In the genomic region with DNA sequence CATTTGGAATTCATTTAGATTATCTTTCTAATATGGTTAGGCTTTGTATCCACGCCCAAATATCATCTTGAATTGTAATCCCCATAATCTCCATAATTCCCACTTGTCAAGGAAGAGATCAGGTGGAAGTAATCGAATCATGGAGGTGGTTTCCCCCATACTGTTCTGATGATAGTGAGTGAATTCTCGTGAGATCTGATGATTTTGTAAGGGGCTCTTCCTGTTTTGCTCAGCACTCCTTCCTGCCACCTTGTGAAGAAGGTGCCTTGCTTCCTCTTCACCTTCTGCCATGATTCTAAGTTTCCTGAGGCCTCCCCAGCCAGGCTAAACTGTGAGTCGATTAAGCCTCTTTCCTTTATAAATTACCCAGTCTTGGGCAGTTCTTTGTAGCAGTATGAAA, we compare ENCODE assay signal across 17 cellular contexts.
DNase-seq lines count a peak whose midpoint lies in the region; ATAC-seq, FAIRE-seq and TF ChIP-seq lines count a peak whose summit lies in the region.
"Had no signal": no experiment of that assay in that cellular context is flagged by ENCODE, and none has a peak within 500 bp of the region (broad histone marks: within the 10 kb centered on the region; RNA-seq: fewer than 3 reads in every experiment).

No MANE protein-coding gene starts in this region.

- no peak overlapping the region; the same call in 1 of the 2 replicates for H3K4me2 ChIP-seq in OCI-LY1 (ENCODE audit: low read length)
- no peak overlapping the region for H3K4me2 ChIP-seq in GM12878 (ENCODE audit: control insufficient read depth, insufficient read depth)
- H3K4me2 ChIP-seq: BLaER1 had no signal

- in situ Hi-C loops in GM12878 (cut with MboI) (no loop called here), GM13977 (cut with MboI; ENCODE audit: low pct_unique_long_range_greater_than_20kb, low sequenced_read_pairs, unreplicated experiment) (no loop called here), G401 (cut with HindIII; ENCODE audit: low sequenced_read_pairs) (no loop called here)

- TF ChIP-seq POLR2A in GM12878 (IDR thresholded peaks at IDR 0.05; ENCODE audit: low read depth, low read length), result no peak

- H3K9me3 ChIP-seq in OCI-LY1 (ENCODE audit: low read length), result no peaks in the 10 kb centered on the region
- no peaks in the 10 kb centered on the region for H3K9me3 ChIP-seq in GM12878 (replicated peaks; ENCODE audit: control insufficient read depth, insufficient read depth, low read length)
- H3K9me3 ChIP-seq: BLaER1 had no signal

- RAD21 ChIA-PET in GM12878 (lab: Charles Lee; ENCODE audit: unreplicated experiment), result no interaction called here

- BruUV-seq in GM12878 (replicated peaks; lab: Mats Ljungman, UMichigan), result no TSS peak

- H3K9ac ChIP-seq in OCI-LY1 (ENCODE audit: low read length) (no peak overlapping the region), GM12878 (ENCODE audit: control insufficient read depth, insufficient read depth, low read length) (no peak overlapping the region)
- H3K9ac ChIP-seq: BLaER1, GM23248 had no signal

- no peak overlapping the region for H3K4me3 ChIP-seq in OCI-LY1 (ENCODE audit: low read depth, low read length, poor library complexity, severe bottlenecking)
- H3K4me3 ChIP-seq in GM12878, result no peak overlapping the region
- H3K4me3 ChIP-seq: BLaER1, GM23248, K562 had no signal

- CTCF ChIA-PET in GM12878 (lab: Yijun Ruan, JAX), result no interaction called here

- H3K36me3 ChIP-seq in OCI-LY1 (ENCODE audit: insufficient read depth, low read length) (no peaks in the 10 kb centered on the region), GM12878 (ENCODE audit: control insufficient read depth in 2 of 2, insufficient read depth in 2 of 2, low read length in 1 of 2) (no peaks in the 10 kb centered on the region)
- H3K36me3 ChIP-seq: BLaER1 had no signal

- no peaks in the 10 kb centered on the region for H3K9me2 ChIP-seq in OCI-LY1 (ENCODE audit: low read depth, low read length)

- SMC1A ChIA-PET in GM12878 (lab: Charles Lee; ENCODE audit: uncharacterized antibody, unreplicated experiment), result interaction anchor here (1.5 kb wide), 1 partner anchor 19 kb away, joined by 3 read pairs; no protein-coding TSS in a partner anchor

- 32% methylated on average over 4 of the region's 4 CpGs for WGBS in GM12878 (ENCODE audit: insufficient coverage, insufficient replicate concordance, low lambda C conversion rate, missing lambda C conversion rate)

- FAIRE-seq in D721Med (lab: Jason Lieb, UNC), result peak; percentile 86
- no peak for FAIRE-seq in GM12878 (lab: Jason Lieb, UNC)
- FAIRE-seq: K562 had no signal

- no peaks in the 10 kb centered on the region for H3K4me1 ChIP-seq in OCI-LY1 (ENCODE audit: insufficient read depth, low read length, severe bottlenecking)
- H3K4me1 ChIP-seq in GM12878 (ENCODE audit: control insufficient read depth, insufficient read depth, low read length), result no peaks in the 10 kb centered on the region
- H3K4me1 ChIP-seq: BLaER1 had no signal

- no peaks in the 10 kb centered on the region for H3F3A ChIP-seq in OCI-LY1 (ENCODE audit: insufficient read depth, low read length)

- POLR2A ChIA-PET in GM12878 (lab: Charles Lee), result no interaction called here

- peak; percentile 29 for ATAC-seq in HG02798 (IDR thresholded peaks at IDR 0.05; ENCODE audit: poor library complexity, unreplicated experiment)
- ATAC-seq in GM12878, result peak; percentile 75
- ATAC-seq: K562 had no signal

- H3K27ac ChIP-seq in OCI-LY1 (ENCODE audit: low read depth, low read length, poor library complexity, severe bottlenecking) (no peak overlapping the region), GM12878 (ENCODE audit: control insufficient read depth, insufficient read depth) (no peak overlapping the region)
- H3K27ac ChIP-seq: BLaER1, GM23248 had no signal

- no peaks in the 10 kb centered on the region for H4K20me1 ChIP-seq in OCI-LY1 (ENCODE audit: insufficient read depth, low read length)
- H4K20me1 ChIP-seq in GM12878 (ENCODE audit: control insufficient read depth, insufficient read depth), result no peaks in the 10 kb centered on the region
- H4K20me1 ChIP-seq: BLaER1 had no signal

- H2AFZ ChIP-seq in OCI-LY1 (ENCODE audit: low read length), result peak overlapping the region; percentile 55; the same call in 1 of the 2 replicates
- no peak overlapping the region for H2AFZ ChIP-seq in GM12878 (ENCODE audit: control insufficient read depth, low read depth, low read length)
- H2AFZ ChIP-seq: GM23248 had no signal

- no peak for TF ChIP-seq CTCF in D721Med (IDR thresholded peaks at IDR 0.05; ENCODE audit: insufficient read depth, missing control alignments)
- TF ChIP-seq CTCF in OCI-LY1 (IDR thresholded peaks at IDR 0.05; ENCODE audit: low read length), result no peak
- no peak for TF ChIP-seq CTCF in GM12878 (IDR thresholded peaks at IDR 0.05 in 2 of 3, conservative IDR thresholded peaks at IDR 0.05 in 1 of 3; ENCODE audit: control insufficient read depth in 2 of 3, extremely low read depth in 1 of 3, insufficient read depth in 1 of 3, low read depth in 3 of 3, low read length in 3 of 3)
- TF ChIP-seq CTCF in GM13977 (IDR thresholded peaks at IDR 0.05; ENCODE audit: extremely low read depth, insufficient read depth, missing control alignments), result no peak

- intact Hi-C loops in GM12878 (cut with micrococcal nuclease; ENCODE audit: unreplicated experiment), result no loop called here

- TF ChIP-seq RAD21 in GM12878 (IDR thresholded peaks at IDR 0.05; ENCODE audit: insufficient read depth, low read depth, low read length), result no peak

- DNase-seq in D721Med (ENCODE audit: insufficient read length, low spot score), result no peak
- no peak for DNase-seq in GM12878 (ENCODE audit: low read depth, low spot score)
- no peak for DNase-seq in epidermal melanocyte (ENCODE audit: insufficient read length, low spot score)
- DNase-seq in CD1c-positive myeloid dendritic cell (ENCODE audit: extremely low spot score), result no peak
- DNase-seq in GM13977 (ENCODE audit: low spot score), result no peak
- DNase-seq in G401 (ENCODE audit: low spot score), result no peak
- DNase-seq: 8988T; AML-193; CD4-positive, CD25-positive, alpha-beta regulatory T cell; DMS 273 treated with DMSO at 0.1 percent for 48 hours; DMS79; GM23248; H9 had no signal

- H3K27me3 ChIP-seq in OCI-LY1 (ENCODE audit: insufficient read depth, low read length) (no peaks in the 10 kb centered on the region), GM12878 (replicated peaks in 1 of 2; ENCODE audit: control insufficient read depth in 2 of 2, insufficient read depth in 2 of 2, low read length in 1 of 2) (no peaks in the 10 kb centered on the region)
- H3K27me3 ChIP-seq: BLaER1 had no signal

- no peak for TF ChIP-seq EP300 in GM12878 (IDR thresholded peaks at IDR 0.05; ENCODE audit: borderline replicate concordance in 1 of 2, control insufficient read depth in 1 of 2, low read depth in 2 of 2, low read length in 2 of 2)

- H3K79me2 ChIP-seq in OCI-LY1 (ENCODE audit: insufficient read depth, low read length) (no peaks in the 10 kb centered on the region), GM12878 (ENCODE audit: control insufficient read depth, insufficient read depth, low read length) (no peaks in the 10 kb centered on the region)

TF ChIP-seq in GM12878, 131 proteins besides CTCF, POLR2A, EP300 and RAD21 (continues in another document):
- TF ChIP-seq, protein P1, sequence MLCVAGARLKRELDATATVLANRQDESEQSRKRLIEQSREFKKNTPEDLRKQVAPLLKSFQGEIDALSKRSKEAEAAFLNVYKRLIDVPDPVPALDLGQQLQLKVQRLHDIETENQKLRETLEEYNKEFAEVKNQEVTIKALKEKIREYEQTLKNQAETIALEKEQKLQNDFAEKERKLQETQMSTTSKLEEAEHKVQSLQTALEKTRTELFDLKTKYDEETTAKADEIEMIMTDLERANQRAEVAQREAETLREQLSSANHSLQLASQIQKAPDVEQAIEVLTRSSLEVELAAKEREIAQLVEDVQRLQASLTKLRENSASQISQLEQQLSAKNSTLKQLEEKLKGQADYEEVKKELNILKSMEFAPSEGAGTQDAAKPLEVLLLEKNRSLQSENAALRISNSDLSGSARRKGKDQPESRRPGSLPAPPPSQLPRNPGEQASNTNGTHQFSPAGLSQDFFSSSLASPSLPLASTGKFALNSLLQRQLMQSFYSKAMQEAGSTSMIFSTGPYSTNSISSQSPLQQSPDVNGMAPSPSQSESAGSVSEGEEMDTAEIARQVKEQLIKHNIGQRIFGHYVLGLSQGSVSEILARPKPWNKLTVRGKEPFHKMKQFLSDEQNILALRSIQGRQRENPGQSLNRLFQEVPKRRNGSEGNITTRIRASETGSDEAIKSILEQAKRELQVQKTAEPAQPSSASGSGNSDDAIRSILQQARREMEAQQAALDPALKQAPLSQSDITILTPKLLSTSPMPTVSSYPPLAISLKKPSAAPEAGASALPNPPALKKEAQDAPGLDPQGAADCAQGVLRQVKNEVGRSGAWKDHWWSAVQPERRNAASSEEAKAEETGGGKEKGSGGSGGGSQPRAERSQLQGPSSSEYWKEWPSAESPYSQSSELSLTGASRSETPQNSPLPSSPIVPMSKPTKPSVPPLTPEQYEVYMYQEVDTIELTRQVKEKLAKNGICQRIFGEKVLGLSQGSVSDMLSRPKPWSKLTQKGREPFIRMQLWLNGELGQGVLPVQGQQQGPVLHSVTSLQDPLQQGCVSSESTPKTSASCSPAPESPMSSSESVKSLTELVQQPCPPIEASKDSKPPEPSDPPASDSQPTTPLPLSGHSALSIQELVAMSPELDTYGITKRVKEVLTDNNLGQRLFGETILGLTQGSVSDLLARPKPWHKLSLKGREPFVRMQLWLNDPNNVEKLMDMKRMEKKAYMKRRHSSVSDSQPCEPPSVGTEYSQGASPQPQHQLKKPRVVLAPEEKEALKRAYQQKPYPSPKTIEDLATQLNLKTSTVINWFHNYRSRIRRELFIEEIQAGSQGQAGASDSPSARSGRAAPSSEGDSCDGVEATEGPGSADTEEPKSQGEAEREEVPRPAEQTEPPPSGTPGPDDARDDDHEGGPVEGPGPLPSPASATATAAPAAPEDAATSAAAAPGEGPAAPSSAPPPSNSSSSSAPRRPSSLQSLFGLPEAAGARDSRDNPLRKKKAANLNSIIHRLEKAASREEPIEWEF (IDR thresholded peaks at IDR 0.05; ENCODE audit: insufficient replicate concordance, low read depth, low read length), result no peak
- TF ChIP-seq E2F4 (IDR thresholded peaks at IDR 0.05; ENCODE audit: low read depth, low read length) (no peak), GATAD2B (conservative IDR thresholded peaks at IDR 0.05; ENCODE audit: low read depth) (no peak)
